1 cellular context compared by ENCODE assay signal in genomic region chr14:31420319-31421081, GRCh38.
TF ChIP-seq lines count a peak whose summit lies in the region.

HEATR5A (minus strand) TSS chr14:31420550; CDS start chr14:31402975, 17,575 bp downstream.

TF ChIP-seq in HCT116, 20 proteins besides CTCF, POLR2A, EP300 and RAD21 (continued from another document):
- TF ChIP-seq MAX (IDR thresholded peaks at IDR 0.05) (peak; percentile 83), ZBTB33 (IDR thresholded peaks at IDR 0.05; ENCODE audit: extremely low read depth, insufficient replicate concordance, low read length) (peak; percentile 68)
TF ChIP-seq in HCT116: peak in this region for 10.
